In genomic region chr11:102111787-102112653, GRCh38 we compare ENCODE assay signal across 8 cellular contexts. TPM values are rescaled to one million over a fixed set of nuclear protein-coding genes. Genes with fewer than 3 reads are reported as not detected.
DNase-seq lines count a peak whose midpoint lies in the region; ATAC-seq and TF ChIP-seq lines count a peak whose summit lies in the region.

No MANE protein-coding gene starts in this region.

- no peaks in the 10 kb centered on the region for H3K9me3 ChIP-seq in BLaER1

- ATAC-seq in activated naive CD8-positive, alpha-beta T cell treated with anti-CD3 and anti-CD28 coated beads, Interleukin-2, amount 50 U/mL, for 24 hours, result peak; percentile 81
- ATAC-seq in left cardiac atrium (peak; percentile 2 to 65), GM18909 (IDR thresholded peaks at IDR 0.05; ENCODE audit: poor library complexity, unreplicated experiment) (no peak), HG03439 (IDR thresholded peaks at IDR 0.05; ENCODE audit: unreplicated experiment) (no peak), HG03108 (IDR thresholded peaks at IDR 0.05; ENCODE audit: unreplicated experiment) (no peak)

- no peak for TF ChIP-seq RAD21 in Ishikawa (IDR thresholded peaks at IDR 0.05; ENCODE audit: low read depth)

- H3K4me1 ChIP-seq in BLaER1, result peaks cover 22% of the 10 kb centered on the region

- H3K4me3 Mint-ChIP-seq in activated naive CD8-positive, alpha-beta T cell treated with anti-CD3 and anti-CD28 coated beads, Interleukin-2, amount 50 U/mL, for 24 hours, result peak overlapping the region; percentile 68

- peaks cover 70% of the 10 kb centered on the region for H3K27me3 Mint-ChIP-seq in activated naive CD8-positive, alpha-beta T cell treated with anti-CD3 and anti-CD28 coated beads, Interleukin-2, amount 50 U/mL, for 24 hours

- H3K36me3 ChIP-seq in BLaER1, result no peaks in the 10 kb centered on the region

- no peaks in the 10 kb centered on the region for H4K20me1 ChIP-seq in BLaER1

- no peak overlapping the region for H3K27ac Mint-ChIP-seq in activated naive CD8-positive, alpha-beta T cell treated with anti-CD3 and anti-CD28 coated beads, Interleukin-2, amount 50 U/mL, for 24 hours

- TF ChIP-seq EP300 in Ishikawa (IDR thresholded peaks at IDR 0.05; ENCODE audit: borderline replicate concordance), result no peak; the same call in 1 of the 2 replicates

- no peak overlapping the region for H3K27ac ChIP-seq in BLaER1

- no peaks in the 10 kb centered on the region for H3K9me3 Mint-ChIP-seq in activated naive CD8-positive, alpha-beta T cell treated with anti-CD3 and anti-CD28 coated beads, Interleukin-2, amount 50 U/mL, for 24 hours

- H3K9ac ChIP-seq in BLaER1, result peak overlapping the region; percentile 80; the same call in 1 of the 2 replicates

- intact Hi-C loops in left cardiac atrium (cut with DNase I), result loop anchor here in 1 of 2 donors (5.0 to 10.0 kb wide), 2 partner anchors 115 to 153 kb away; no protein-coding TSS in a partner anchor

- peaks cover 13% of the 10 kb centered on the region for H3K4me1 Mint-ChIP-seq in activated naive CD8-positive, alpha-beta T cell treated with anti-CD3 and anti-CD28 coated beads, Interleukin-2, amount 50 U/mL, for 24 hours

- H3K4me2 ChIP-seq in BLaER1, result peak overlapping the region; percentile 88

- peak overlapping the region; percentile 88 for H3K4me3 ChIP-seq in BLaER1

- peaks cover 4% of the 10 kb centered on the region; the same call in 1 of the 2 replicates for H3K27me3 ChIP-seq in BLaER1

- no peaks in the 10 kb centered on the region for H3K36me3 Mint-ChIP-seq in activated naive CD8-positive, alpha-beta T cell treated with anti-CD3 and anti-CD28 coated beads, Interleukin-2, amount 50 U/mL, for 24 hours (ENCODE audit: low read depth)

- no peak for DNase-seq in activated naive CD8-positive, alpha-beta T cell treated with anti-CD3 and anti-CD28 coated beads, Interleukin-2, amount 50 U/mL, for 24 hours
- DNase-seq in left cardiac atrium, result peak; percentile 36
- peak; percentile 55 for DNase-seq in pulmonary artery endothelial cell (ENCODE audit: low read depth, low spot score)

TF ChIP-seq in Ishikawa, 13 proteins besides CTCF, POLR2A, EP300 and RAD21:
- TF ChIP-seq CREB1 (IDR thresholded peaks at IDR 0.05; ENCODE audit: low read depth), result no peak
- TF ChIP-seq YY1 (IDR thresholded peaks at IDR 0.05; ENCODE audit: low read depth), result peak; percentile 52; the same call in 1 of the 2 replicates
- peak; percentile 39; the same call in 1 of the 2 replicates for TF ChIP-seq FOXM1 (IDR thresholded peaks at IDR 0.05; ENCODE audit: borderline replicate concordance, low read depth)
- TF ChIP-seq ZBTB7A (IDR thresholded peaks at IDR 0.05; ENCODE audit: low read depth), result no peak
- no peak for TF ChIP-seq CEBPB (IDR thresholded peaks at IDR 0.05)

RNA-seq across cellular contexts. Expression of gene YAP1, which starts 1.8 kb away (rescaled TPM):
- total RNA-seq in left cardiac atrium (10 to 100 TPM; 59.1 to 67.5 TPM), pulmonary artery endothelial cell (25.6 and 32.0 TPM in 2 replicates)

Comparison
In these comparisons a context has a peak if more than half of its experiments do, and no peak if none do; other contexts are left out.
1. ATAC-seq: peak in activated naive CD8-positive, alpha-beta T cell treated with anti-CD3 and anti-CD28 coated beads, Interleukin-2, amount 50 U/mL, for 24 hours (single experiment) and left cardiac atrium (2 of 2); none in GM18909 (single experiment), HG03439 (single experiment) and HG03108 (single experiment).